8 cellular contexts compared by ENCODE assay signal in the genomic region with DNA sequence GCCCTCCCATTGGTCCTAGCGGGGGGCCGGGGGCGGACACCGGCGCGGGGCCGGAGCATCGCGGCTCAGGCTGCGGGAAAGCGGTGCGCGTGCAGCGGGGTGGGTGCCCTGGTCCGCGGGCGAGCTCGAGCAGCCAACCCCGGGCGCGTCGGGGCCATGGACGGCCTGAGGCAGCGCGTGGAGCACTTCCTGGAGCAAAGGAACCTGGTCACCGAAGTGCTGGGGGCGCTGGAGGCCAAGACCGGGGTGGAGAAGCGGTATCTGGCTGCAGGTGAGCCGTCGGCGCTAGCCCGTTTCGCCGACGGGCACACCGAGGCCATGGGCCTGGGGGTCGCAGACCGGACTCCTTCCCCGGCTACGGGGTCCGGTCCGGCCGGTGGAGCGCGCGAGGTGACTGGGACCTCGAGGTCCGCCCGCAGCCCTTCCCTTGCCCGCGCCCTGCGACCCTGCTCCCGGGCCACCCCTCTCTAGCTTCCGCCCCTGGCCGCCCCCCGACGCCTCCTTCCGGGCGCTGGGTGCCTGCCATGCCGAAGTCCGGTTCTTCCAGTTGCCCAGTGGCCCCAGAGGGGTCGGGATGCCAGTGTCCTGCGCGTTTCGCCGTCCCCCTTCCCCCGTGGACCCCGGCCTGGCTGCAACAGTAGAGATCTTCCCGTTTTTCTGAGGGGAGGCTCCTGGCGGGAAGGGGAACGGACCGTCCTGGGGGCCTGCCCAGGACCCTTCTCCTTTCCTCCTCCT. TPM values are rescaled to one million over a fixed set of nuclear protein-coding genes. Genes with fewer than 3 reads are reported as not detected.
A peak's percentile ranks its signal among the peaks of the same experiment; 100 is the strongest.
DNase-seq lines count a peak whose midpoint lies in the region; ATAC-seq and TF ChIP-seq lines count a peak whose summit lies in the region.

Gene REEP6 (plus strand): TSS at position 68 of the 735 bp plus-strand sequence. CDS start 89 bp downstream, at position 157.

- H3K4me3 Mint-ChIP-seq in activated CD4-positive, alpha-beta T cell treated with anti-CD3 and anti-CD28 coated beads, Interleukin-2, amount 10 ng/mL, durations not matched to agents 24 days and 14 days = peak within 1 kb of the TSS; percentile 90

- H3K27me3 ChIP-seq in adipocyte (replicated peaks; ENCODE audit: control insufficient read depth, insufficient read depth, low read length) = peaks cover 17% of the 10 kb centered on the region
- H3K27me3 ChIP-seq in left lung = peaks cover 0 to 49% of the 10 kb centered on the region in 2 donors
- H3K27me3 ChIP-seq in thymus (ENCODE audit: control insufficient read depth, insufficient read depth) = peaks cover 15% of the 10 kb centered on the region

- peak within 1 kb of the TSS; percentile 75 for H3K9ac ChIP-seq in adipocyte (ENCODE audit: low read length)

- peak in 1 of 2 donors; percentile 6 for TF ChIP-seq CTCF in left lung (IDR thresholded peaks at IDR 0.05)

- no peaks in the 10 kb centered on the region for H3K36me3 Mint-ChIP-seq in activated CD4-positive, alpha-beta T cell treated with anti-CD3 and anti-CD28 coated beads, Interleukin-2, amount 10 ng/mL, durations not matched to agents 24 days and 14 days (ENCODE audit: low read depth)

- H3K36me3 ChIP-seq in adipocyte (ENCODE audit: control insufficient read depth, insufficient read depth, low read length, severe bottlenecking) (no peaks in the 10 kb centered on the region), left lung (no peaks in the 10 kb centered on the region), thymus (ENCODE audit: control insufficient read depth, insufficient read depth) (no peaks in the 10 kb centered on the region)

- H3K9me3 ChIP-seq in adipocyte (ENCODE audit: control insufficient read depth, low read length) = no peaks in the 10 kb centered on the region
- H3K9me3 ChIP-seq in left lung = no peaks in the 10 kb centered on the region
- no peaks in the 10 kb centered on the region for H3K9me3 ChIP-seq in thymus (ENCODE audit: control insufficient read depth)

- H3K27ac ChIP-seq in left lung = peak within 1 kb of the TSS; percentile 36 to 71
- peak within 1 kb of the TSS; percentile 80 for H3K27ac ChIP-seq in thymus (ENCODE audit: low read depth)

- H3K27me3 Mint-ChIP-seq in activated CD4-positive, alpha-beta T cell treated with anti-CD3 and anti-CD28 coated beads, Interleukin-2, amount 10 ng/mL, durations not matched to agents 24 days and 14 days = peaks cover 8% of the 10 kb centered on the region

- intact Hi-C loops in activated CD4-positive, alpha-beta T cell treated with anti-CD3 and anti-CD28 coated beads, Interleukin-2, amount 10 ng/mL, durations not matched to agents 24 days and 14 days (cut with micrococcal nuclease) = loop anchor here (2.0 kb wide), 1 partner anchor 18 kb away; no protein-coding TSS in a partner anchor
- intact Hi-C loops in left lung (cut with DNase I) = no loop called here

- H3K9me3 Mint-ChIP-seq in activated CD4-positive, alpha-beta T cell treated with anti-CD3 and anti-CD28 coated beads, Interleukin-2, amount 10 ng/mL, durations not matched to agents 24 days and 14 days = no peaks in the 10 kb centered on the region

- H3K4me1 ChIP-seq in adipocyte (ENCODE audit: control insufficient read depth, insufficient read depth, low read length) (peaks cover 19% of the 10 kb centered on the region), left lung (peaks cover 5 to 18% of the 10 kb centered on the region in 2 donors), thymus (ENCODE audit: control insufficient read depth, insufficient read depth, low read length) (peaks cover 11% of the 10 kb centered on the region)

- H3K4me3 ChIP-seq in adipocyte (ENCODE audit: low read length) (peak within 1 kb of the TSS; percentile 88), left lung (peak within 1 kb of the TSS; percentile 43 to 53), thymus (ENCODE audit: low read length) (peak within 1 kb of the TSS; percentile 70)

- ATAC-seq in left lung = no peak
- ATAC-seq in HG02885 (IDR thresholded peaks at IDR 0.05; ENCODE audit: poor library complexity, unreplicated experiment) = no peak
- ATAC-seq in HG03460 (IDR thresholded peaks at IDR 0.05; ENCODE audit: unreplicated experiment) = no peak

- 4% methylated on average over 73 of the region's 73 CpGs for WGBS in thymus

- peaks cover 6% of the 10 kb centered on the region for H3K4me1 Mint-ChIP-seq in activated CD4-positive, alpha-beta T cell treated with anti-CD3 and anti-CD28 coated beads, Interleukin-2, amount 10 ng/mL, durations not matched to agents 24 days and 14 days

- peak within 1 kb of the TSS; percentile 85 for H3K27ac Mint-ChIP-seq in activated CD4-positive, alpha-beta T cell treated with anti-CD3 and anti-CD28 coated beads, Interleukin-2, amount 10 ng/mL, durations not matched to agents 24 days and 14 days

- DNase-seq in activated CD4-positive, alpha-beta T cell treated with anti-CD3 and anti-CD28 coated beads, Interleukin-2, amount 10 ng/mL, durations not matched to agents 24 days and 14 days = no peak
- DNase-seq in activated CD4-positive, alpha-beta T cell treated with anti-CD3 and anti-CD28 coated beads for 48 hours = no peak
- DNase-seq in adipocyte (ENCODE audit: low read depth) (no peak), left lung (peak in 1 of 2 donors; percentile 80), cerebellar cortex (ENCODE audit: low spot score) (no peak)

RNA-seq across cellular contexts. Expression of gene REEP6, which starts in this region (rescaled TPM):
- total RNA-seq in activated CD4-positive, alpha-beta T cell treated with anti-CD3 and anti-CD28 coated beads, Interleukin-2, amount 10 ng/mL, durations not matched to agents 24 days and 14 days = 1.1 and 1.7 TPM in 2 replicates
- 1 to 10 TPM; 1.6 to 2.0 TPM for total RNA-seq in left lung
- 1.9 TPM for polyA plus RNA-seq in thymus
